8 cellular contexts compared by ENCODE assay signal in the genomic region with DNA sequence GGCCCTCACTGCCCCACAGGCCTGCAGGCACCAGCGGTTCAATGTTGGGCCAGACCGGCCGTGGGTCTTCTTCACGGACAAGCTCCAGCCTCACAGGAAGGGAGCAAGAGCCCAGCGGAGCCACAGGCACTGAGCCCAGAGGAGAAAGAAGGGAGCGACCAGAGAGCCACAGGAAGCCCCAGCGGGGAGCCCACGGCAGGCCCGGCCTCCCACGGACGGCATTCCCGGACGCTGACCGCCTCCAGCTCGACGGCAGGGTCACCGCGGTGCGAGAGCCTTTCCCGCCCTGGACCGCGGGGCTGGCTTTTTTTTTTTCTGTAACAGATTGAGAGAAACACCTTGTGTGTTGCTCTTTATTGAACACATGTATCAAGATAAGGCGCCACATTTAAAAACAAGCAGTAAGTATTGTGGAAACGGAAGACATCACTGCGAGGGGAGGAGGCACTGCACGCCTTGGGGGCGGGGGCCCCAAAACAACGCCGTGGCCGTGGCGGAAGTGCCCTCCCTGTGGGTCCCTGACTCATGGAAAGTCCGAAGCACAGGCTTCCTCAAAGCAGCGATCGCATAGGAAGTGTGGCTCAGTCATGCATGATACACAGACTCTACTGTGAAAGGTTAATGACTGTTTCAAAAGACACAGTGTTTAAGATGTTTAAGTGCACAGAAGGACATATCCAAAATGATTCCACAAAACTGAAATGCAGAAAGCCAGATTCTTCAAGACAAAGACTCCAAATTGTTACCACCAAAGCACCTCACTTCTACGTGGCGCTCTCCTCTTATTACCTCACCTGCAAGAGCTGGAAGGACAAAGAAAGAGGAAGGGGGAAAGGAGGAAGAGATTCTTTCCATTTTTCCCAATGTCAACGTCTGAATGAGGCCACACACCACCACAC. TPM values are rescaled to one million over a fixed set of nuclear protein-coding genes. Genes with fewer than 3 reads are reported as not detected.
A peak's percentile ranks its signal among the peaks of the same experiment; 100 is the strongest.
DNase-seq lines count a peak whose midpoint lies in the region; ATAC-seq, FAIRE-seq and TF ChIP-seq lines count a peak whose summit lies in the region.

No MANE protein-coding gene starts in this region.

- DNase-seq in SIG-M5 treated with dmso at 0.1 percent for 504 hours (lab: John Stamatoyannopoulos, UW; ENCODE audit: unreplicated experiment) (peak; percentile 96), left cardiac atrium (peak; percentile 89), small intestine (no peak), NCI-H1417 (lab: John Stamatoyannopoulos, UW) (no peak), endodermal cell (no peak)
- DNase-seq in activated naive CD4-positive, alpha-beta T cell treated with Interleukin-2 at 50 U/mL for 16 hours, result peak; percentile 94

- no peak overlapping the region for H3K27ac Mint-ChIP-seq in endodermal cell

- H3K27me3 Mint-ChIP-seq in endodermal cell (ENCODE audit: insufficient read depth), result peaks cover 4% of the 10 kb centered on the region

- peak overlapping the region; percentile 8 to 89 for H3K27ac ChIP-seq in small intestine (ENCODE audit: low read depth in 1 of 2, low read length in 1 of 2)
- no peak overlapping the region for H3K27ac ChIP-seq in endodermal cell (ENCODE audit: low read depth, low read length)

- ATAC-seq in GM18858 (IDR thresholded peaks at IDR 0.05; ENCODE audit: unreplicated experiment) (peak; percentile 59), HG03039 (IDR thresholded peaks at IDR 0.05; ENCODE audit: unreplicated experiment) (peak; percentile 49), left cardiac atrium (peak; percentile 24 to 55)

- no peak overlapping the region for H3K4me3 Mint-ChIP-seq in endodermal cell

- no peaks in the 10 kb centered on the region for H3K27me3 ChIP-seq in small intestine (ENCODE audit: control insufficient read depth in 2 of 2, insufficient read depth in 2 of 2, low read length in 2 of 2)
- peaks cover 6% of the 10 kb centered on the region for H3K27me3 ChIP-seq in endodermal cell (ENCODE audit: control insufficient read depth, insufficient read depth, low read length, poor library complexity, severe bottlenecking)

- H3K36me3 Mint-ChIP-seq in endodermal cell (ENCODE audit: low read depth), result no peaks in the 10 kb centered on the region

- H3K4me1 Mint-ChIP-seq in endodermal cell, result peaks cover 28% of the 10 kb centered on the region

- H3K9ac ChIP-seq in endodermal cell (ENCODE audit: extremely low read depth, low read length, poor library complexity, severe bottlenecking), result no peak overlapping the region

- intact Hi-C loops in left cardiac atrium (cut with DNase I), result no loop called here

- H3K9me3 ChIP-seq in small intestine (ENCODE audit: control insufficient read depth, low read depth) (no peaks in the 10 kb centered on the region), endodermal cell (ENCODE audit: control insufficient read depth, low read length) (no peaks in the 10 kb centered on the region)

- no peak for TF ChIP-seq CTCF in endodermal cell (conservative IDR thresholded peaks at IDR 0.05)

- H3K36me3 ChIP-seq in small intestine (ENCODE audit: control insufficient read depth in 2 of 2, insufficient read depth in 2 of 2, low read length in 2 of 2) (no peaks in the 10 kb centered on the region), endodermal cell (ENCODE audit: control insufficient read depth, insufficient read depth, low read length) (no peaks in the 10 kb centered on the region)

- H3K4me1 ChIP-seq in small intestine (ENCODE audit: control insufficient read depth in 2 of 2, insufficient read depth in 1 of 2, low read depth in 1 of 2, low read length in 1 of 2) (peaks cover 0 to 6% of the 10 kb centered on the region in 2 donors), endodermal cell (ENCODE audit: control insufficient read depth, insufficient read depth, low read length) (peaks cover 12% of the 10 kb centered on the region)

- FAIRE-seq in small intestine (lab: Jason Lieb, UNC), result no peak

- 37 to 77% (median 55%) methylated on average over 37 of the region's 37 CpGs for WGBS in small intestine, 3 donors
- 72 to 82% methylated on average over 21 to 36 of the region's 37 CpGs for WGBS in endodermal cell (ENCODE audit: insufficient coverage in 1 of 2, insufficient read length in 1 of 2), 2 experiments

- H3K4me3 ChIP-seq in small intestine (ENCODE audit: low read depth in 1 of 2, low read length in 2 of 2), result no peak overlapping the region
- H3K4me3 ChIP-seq in endodermal cell (ENCODE audit: low read length), result no peak overlapping the region

- H3K9me3 Mint-ChIP-seq in endodermal cell, result no peaks in the 10 kb centered on the region

RNA-seq across cellular contexts. Expression of gene RASA3, which starts 3.5 kb away (rescaled TPM):
- total RNA-seq in left cardiac atrium (10 to 100 TPM; 19.9 to 20.1 TPM), endodermal cell (10 to 100 TPM in 1 of 2 donors, 1 to 10 TPM in 1; 6.3 to 12.0 TPM)
- polyA plus RNA-seq in small intestine, result 1 to 10 TPM; 2.0 to 7.2 (median 6.5) TPM
- polyA plus RNA-seq in endodermal cell (2013, experiment 1 of 2), result 27.0 TPM
- polyA plus RNA-seq in endodermal cell (2013, experiment 2 of 2), result 25.2 TPM

RNA-seq across cellular contexts. Expression of gene CFAP97D2, which starts 50.2 kb away (rescaled TPM):
- not detected for total RNA-seq in left cardiac atrium
- polyA plus RNA-seq in small intestine, result not detected
- total RNA-seq in endodermal cell, result not detected
- not detected for polyA plus RNA-seq in endodermal cell (2013, experiment 1 of 2)
- polyA plus RNA-seq in endodermal cell (2013, experiment 2 of 2), result not detected

Comparison
In these comparisons a context has a peak if more than half of its experiments do, and no peak if none do; other contexts are left out.
1. DNase-seq: peak in SIG-M5 treated with dmso at 0.1 percent for 504 hours (single experiment), activated naive CD4-positive, alpha-beta T cell treated with Interleukin-2 at 50 U/mL for 16 hours (single experiment) and left cardiac atrium (single experiment); none in small intestine (single experiment), NCI-H1417 (0 of 3) and endodermal cell (single experiment).
2. Peak in every context shown above with its lines, with median percentiles within 50 percentile points of each other: ATAC-seq.